Comparison of ENCODE assay signal across 9 cellular contexts in genomic region chr3:8768364-8769087, GRCh38. TPM values are rescaled to one million over a fixed set of nuclear protein-coding genes. Genes with fewer than 3 reads are reported as not detected.
A peak's percentile ranks its signal among the peaks of the same experiment; 100 is the strongest.
DNase-seq lines count a peak whose midpoint lies in the region; ATAC-seq, FAIRE-seq and TF ChIP-seq lines count a peak whose summit lies in the region.
"Had no signal": no experiment of that assay in that cellular context is flagged by ENCODE, and none has a peak within 500 bp of the region (broad histone marks: within the 10 kb centered on the region; RNA-seq: fewer than 3 reads in every experiment).

No MANE protein-coding gene starts in this region.

- no peak overlapping the region for H3K9ac ChIP-seq in iPS-20b (ENCODE audit: low read depth, low read length)

- H3K27ac ChIP-seq in iPS-20b (ENCODE audit: low read length), result no peak overlapping the region
- no peak overlapping the region for H3K27ac ChIP-seq in WERI-Rb-1
- H3K27ac ChIP-seq in uterus, result no peak overlapping the region

- no peaks in the 10 kb centered on the region for H3K9me3 Mint-ChIP-seq in activated naive CD4-positive, alpha-beta T cell treated with anti-CD3 and anti-CD28 coated beads, Interleukin-2, amount 50 U/mL, for 24 hours

- H3K9me3 ChIP-seq in iPS-20b (ENCODE audit: insufficient read depth, low read depth, low read length), result no peaks in the 10 kb centered on the region
- no peaks in the 10 kb centered on the region for H3K9me3 ChIP-seq in WERI-Rb-1 (ENCODE audit: severe bottlenecking)
- H3K9me3 ChIP-seq in uterus, result no peaks in the 10 kb centered on the region

- H3K4me3 Mint-ChIP-seq in activated naive CD4-positive, alpha-beta T cell treated with anti-CD3 and anti-CD28 coated beads, Interleukin-2, amount 50 U/mL, for 24 hours, result peak overlapping the region; percentile 27

- no peak for FAIRE-seq in H54 (lab: Jason Lieb, UNC)

- TF ChIP-seq CTCF in WI38 (IDR thresholded peaks at IDR 0.05; ENCODE audit: low read depth, low read length) (no peak), WERI-Rb-1 (IDR thresholded peaks at IDR 0.05; ENCODE audit: low read depth, low read length) (no peak), uterus (IDR thresholded peaks at IDR 0.05) (no peak)

- H3K4me3 ChIP-seq in WI38 (ENCODE audit: low read depth, low read length) (peak overlapping the region; percentile 81), iPS-20b (ENCODE audit: low read length) (peak overlapping the region; percentile 65; the same call in 1 of the 2 replicates), WERI-Rb-1 (ENCODE audit: low read depth, low read length) (no peak overlapping the region), uterus (no peak overlapping the region)

- peaks cover 25% of the 10 kb centered on the region for H3K4me1 ChIP-seq in iPS-20b (ENCODE audit: insufficient read depth, low read length)
- peaks cover 0 to 16% of the 10 kb centered on the region in 2 donors for H3K4me1 ChIP-seq in uterus

- H3K27ac Mint-ChIP-seq in activated naive CD4-positive, alpha-beta T cell treated with anti-CD3 and anti-CD28 coated beads, Interleukin-2, amount 50 U/mL, for 24 hours, result no peak overlapping the region

- DNase-seq in activated naive CD4-positive, alpha-beta T cell treated with Interleukin-2 at 50 U/mL for 16 hours, result no peak
- no peak for DNase-seq in H54 (ENCODE audit: insufficient read length, low spot score)
- no peak for DNase-seq in WERI-Rb-1
- no peak for DNase-seq in uterus

- H3K27me3 ChIP-seq in iPS-20b (ENCODE audit: insufficient read depth, low read length) (peaks cover 68% of the 10 kb centered on the region), WERI-Rb-1 (ENCODE audit: insufficient read depth, low read depth, severe bottlenecking) (no peaks in the 10 kb centered on the region), uterus (peaks cover 0 to 15% of the 10 kb centered on the region in 2 donors)

- ATAC-seq in HG02763 (IDR thresholded peaks at IDR 0.05; ENCODE audit: unreplicated experiment), result peak; percentile 29

- H3K27me3 Mint-ChIP-seq in activated naive CD4-positive, alpha-beta T cell treated with anti-CD3 and anti-CD28 coated beads, Interleukin-2, amount 50 U/mL, for 24 hours, result peaks cover 25% of the 10 kb centered on the region

- no peaks in the 10 kb centered on the region for H3K36me3 ChIP-seq in iPS-20b (ENCODE audit: insufficient read depth, low read depth, low read length)
- H3K36me3 ChIP-seq in WERI-Rb-1, result no peaks in the 10 kb centered on the region
- H3K36me3 ChIP-seq in uterus, result no peaks in the 10 kb centered on the region

- H3K36me3 Mint-ChIP-seq in activated naive CD4-positive, alpha-beta T cell treated with anti-CD3 and anti-CD28 coated beads, Interleukin-2, amount 50 U/mL, for 24 hours, result no peaks in the 10 kb centered on the region

- TF ChIP-seq POLR2A in H54 (IDR thresholded peaks at IDR 0.05; ENCODE audit: low read depth, low read length), result no peak
- TF ChIP-seq POLR2A in uterus (IDR thresholded peaks at IDR 0.05), result no peak

- intact Hi-C loops in uterus (cut with DNase I; ENCODE audit: low total_unique reads), result no loop called here

- H3K4me1 Mint-ChIP-seq in activated naive CD4-positive, alpha-beta T cell treated with anti-CD3 and anti-CD28 coated beads, Interleukin-2, amount 50 U/mL, for 24 hours, result peaks cover 13% of the 10 kb centered on the region

RNA-seq across cellular contexts. Expression of gene OXTR, which starts 0.9 kb away (rescaled TPM):
- 1 to 10 TPM in 2 of 4 donors, under 1 TPM in 1, not detected in 1; 0.27 to 4.4 (median 1.5) TPM for total RNA-seq in uterus

RNA-seq across cellular contexts. Expression of gene CAV3, which starts 34.9 kb away (rescaled TPM):
- total RNA-seq in uterus, result not detected
- total RNA-seq: temporal lobe had no signal

Comparison
In these comparisons a context has a peak if more than half of its experiments do, and no peak if none do; other contexts are left out.
1. H3K4me3 ChIP-seq: peak in WI38 (single experiment) and iPS-20b (single experiment); none in WERI-Rb-1 (single experiment) and uterus (0 of 2).